ENCODE assay signal across 16 cellular contexts in the genomic region with DNA sequence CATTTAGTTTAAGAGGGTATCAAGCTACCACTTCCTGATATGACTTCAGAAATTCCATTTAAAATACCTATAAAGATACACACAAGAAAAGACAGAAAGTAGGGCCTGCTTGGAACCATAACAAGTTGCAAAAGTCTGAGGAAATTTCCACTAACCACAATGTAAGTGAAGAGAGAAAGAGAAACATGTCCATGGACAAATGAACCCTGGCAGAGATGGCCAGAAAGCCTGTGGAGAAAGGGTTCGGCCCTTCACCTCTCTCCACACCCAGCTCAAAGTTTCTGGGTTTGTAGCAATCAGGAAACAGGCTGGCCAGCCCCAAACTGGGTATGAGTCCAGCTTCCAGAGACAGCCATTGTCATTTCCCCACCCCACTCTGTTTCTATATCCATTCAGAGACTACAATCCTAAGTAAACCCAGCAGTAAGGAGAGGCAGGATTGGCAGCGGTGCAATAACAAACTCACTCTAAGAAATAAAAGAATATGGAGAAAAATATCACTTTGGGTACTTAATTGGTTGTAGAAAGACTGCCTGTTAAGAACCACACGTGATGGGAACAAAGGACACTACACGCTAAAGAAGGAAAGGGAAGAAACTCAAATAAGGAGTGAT.
DNase-seq lines count a peak whose midpoint lies in the region; ATAC-seq and TF ChIP-seq lines count a peak whose summit lies in the region.
"Had no signal": no experiment of that assay in that cellular context is flagged by ENCODE, and none has a peak within 500 bp of the region (broad histone marks: within the 10 kb centered on the region; RNA-seq: fewer than 3 reads in every experiment).

No MANE protein-coding gene starts in this region.

- no peaks in the 10 kb centered on the region for H3K9me3 ChIP-seq in CD8-positive, alpha-beta T cell (ENCODE audit: low read length)
- no peaks in the 10 kb centered on the region for H3K9me3 ChIP-seq in naive thymus-derived CD4-positive, alpha-beta T cell (ENCODE audit: control insufficient read depth in 2 of 3, low read length in 3 of 3)

- ATAC-seq in CD8-positive, alpha-beta T cell, result no peak
- no peak for ATAC-seq in activated naive CD4-positive, alpha-beta T cell treated with anti-CD3 and anti-CD28 coated beads, Interleukin-2, amount 50 U/mL, for 72 hours
- ATAC-seq in naive thymus-derived CD4-positive, alpha-beta T cell, result no peak
- ATAC-seq in esophagus mucosa, result no peak
- ATAC-seq in HG02571 (IDR thresholded peaks at IDR 0.05; ENCODE audit: unreplicated experiment), result no peak

- no peak overlapping the region for H3K4me3 ChIP-seq in CD8-positive, alpha-beta T cell (ENCODE audit: low read depth, low read length)
- H3K4me3 ChIP-seq in HL-60 (replicated peaks; ENCODE audit: insufficient read depth, low read length), result no peak overlapping the region
- H3K4me3 ChIP-seq in naive thymus-derived CD4-positive, alpha-beta T cell (ENCODE audit: low read length), result no peak overlapping the region

- no peak for TF ChIP-seq CTCF in CD8-positive, alpha-beta T cell (IDR thresholded peaks at IDR 0.05)
- no peak for TF ChIP-seq CTCF in HL-60 (IDR thresholded peaks at IDR 0.05; ENCODE audit: insufficient read depth, low read length)

- peak overlapping the region; percentile 75 for H3K27ac Mint-ChIP-seq in CD8-positive, alpha-beta T cell
- H3K27ac Mint-ChIP-seq in activated naive CD4-positive, alpha-beta T cell treated with anti-CD3 and anti-CD28 coated beads, Interleukin-2, amount 50 U/mL, for 72 hours, result peak overlapping the region; percentile 17 to 92
- H3K27ac Mint-ChIP-seq in naive thymus-derived CD4-positive, alpha-beta T cell, result peak overlapping the region in 8 of 9 donors; percentile 48 to 100 (median 81)

- POLR2A ChIA-PET in CD8-positive, alpha-beta T cell (lab: Charles Lee), result interaction anchor here (1.1 to 1.6 kb wide), 2 partner anchors 37 to 44 kb away, joined by 3 read pairs; no protein-coding TSS in a partner anchor
- POLR2A ChIA-PET in naive thymus-derived CD4-positive, alpha-beta T cell (lab: Charles Lee), result interaction anchor here (1.1 to 12.4 kb wide), 4 partner anchors 9 to 21 kb away, joined by 3 to 210 read pairs (median 6); no protein-coding TSS in a partner anchor

- peak overlapping the region; percentile 13 for H3K4me3 Mint-ChIP-seq in CD8-positive, alpha-beta T cell
- H3K4me3 Mint-ChIP-seq in naive thymus-derived CD4-positive, alpha-beta T cell, result peak overlapping the region; percentile 21 to 76 (median 56)

- peaks cover 24% of the 10 kb centered on the region for H3K36me3 Mint-ChIP-seq in CD8-positive, alpha-beta T cell
- H3K36me3 Mint-ChIP-seq in activated naive CD4-positive, alpha-beta T cell treated with anti-CD3 and anti-CD28 coated beads, Interleukin-2, amount 50 U/mL, for 72 hours, result peaks cover 19 to 48% of the 10 kb centered on the region in 2 donors
- H3K36me3 Mint-ChIP-seq in naive thymus-derived CD4-positive, alpha-beta T cell, result peaks cover 0 to 41% (median 10%) of the 10 kb centered on the region in 5 donors

- no peaks in the 10 kb centered on the region for H3K27me3 Mint-ChIP-seq in CD8-positive, alpha-beta T cell (ENCODE audit: low read depth)
- H3K27me3 Mint-ChIP-seq in naive thymus-derived CD4-positive, alpha-beta T cell, result no peaks in the 10 kb centered on the region

- CTCF ChIA-PET in CD8-positive, alpha-beta T cell (lab: Charles Lee), result interaction anchor here (1.1 to 1.3 kb wide), 4 partner anchors 44 to 72 kb away, joined by 3 to 6 read pairs (median 4); a partner anchor contains a TSS
- CTCF ChIA-PET in naive thymus-derived CD4-positive, alpha-beta T cell (lab: Charles Lee), result interaction anchor here (0.7 to 1.1 kb wide), 3 partner anchors 39 to 542 kb away, joined by 3 to 5 read pairs (median 3); a partner anchor contains a TSS

- H3K4me1 ChIP-seq in CD8-positive, alpha-beta T cell (ENCODE audit: insufficient read depth, low read length), result peaks cover 71% of the 10 kb centered on the region
- peaks cover 61 to 63% of the 10 kb centered on the region in 2 donors for H3K4me1 ChIP-seq in naive thymus-derived CD4-positive, alpha-beta T cell (ENCODE audit: control insufficient read depth in 2 of 2, insufficient read depth in 2 of 2, low read length in 2 of 2)

- no peaks in the 10 kb centered on the region for H3K36me3 ChIP-seq in CD8-positive, alpha-beta T cell (ENCODE audit: insufficient read depth, low read length)
- H3K36me3 ChIP-seq in naive thymus-derived CD4-positive, alpha-beta T cell (ENCODE audit: control insufficient read depth in 2 of 3, insufficient read depth in 3 of 3, low read length in 3 of 3), result no peaks in the 10 kb centered on the region

- H3K27me3 ChIP-seq in CD8-positive, alpha-beta T cell (ENCODE audit: insufficient read depth, low read length), result no peaks in the 10 kb centered on the region
- H3K27me3 ChIP-seq in HL-60 (ENCODE audit: insufficient read depth, poor library complexity, severe bottlenecking), result no peaks in the 10 kb centered on the region
- H3K27me3 ChIP-seq in naive thymus-derived CD4-positive, alpha-beta T cell (ENCODE audit: control insufficient read depth in 2 of 2, insufficient read depth in 2 of 2, low read length in 2 of 2), result no peaks in the 10 kb centered on the region

- DNase-seq in CD8-positive, alpha-beta T cell, result no peak
- DNase-seq in HL-60 (ENCODE audit: low read depth in 1 of 2, low spot score in 1 of 2) (no peak), cortex of kidney (lab: John Stamatoyannopoulos, UW) (no peak)
- DNase-seq in activated naive CD4-positive, alpha-beta T cell treated with anti-CD3 and anti-CD28 coated beads, Interleukin-2, amount 50 U/mL, for 72 hours (ENCODE audit: low spot score in 2 of 2), result no peak
- no peak for DNase-seq in naive thymus-derived CD4-positive, alpha-beta T cell
- DNase-seq: activated effector memory CD4-positive, alpha-beta T cell treated with Interleukin-2 at 50 U/mL for 16 hours; C1 segment of cervical spinal cord; NCI-H2081 treated with DMSO at 0.1 percent for 48 hours; NCI-H774; SHP77; stimulated activated CD4-positive, alpha-beta T cell treated with anti-CD3 and anti-CD28 coated beads, Interleukin-4, amount 100 ng/mL, for 1 hour; stimulated activated naive CD4-positive, alpha-beta T cell; WERI-Rb-1 had no signal

- H3K9me3 Mint-ChIP-seq in CD8-positive, alpha-beta T cell, result no peaks in the 10 kb centered on the region
- peaks cover 0 to 4% of the 10 kb centered on the region in 2 donors for H3K9me3 Mint-ChIP-seq in activated naive CD4-positive, alpha-beta T cell treated with anti-CD3 and anti-CD28 coated beads, Interleukin-2, amount 50 U/mL, for 72 hours
- peaks cover 0 to 6% (median 0%) of the 10 kb centered on the region in 11 donors for H3K9me3 Mint-ChIP-seq in naive thymus-derived CD4-positive, alpha-beta T cell

- no peak overlapping the region for H3K27ac ChIP-seq in CD8-positive, alpha-beta T cell (ENCODE audit: low read depth, low read length)
- H3K27ac ChIP-seq in HL-60 (replicated peaks), result peak overlapping the region; percentile 20; the same call in 1 of the 2 replicates
- peak overlapping the region; percentile 45 for H3K27ac ChIP-seq in naive thymus-derived CD4-positive, alpha-beta T cell (ENCODE audit: low read depth, low read length)
- H3K27ac ChIP-seq: epithelial cell of prostate, WERI-Rb-1 had no signal

- intact Hi-C loops in CD8-positive, alpha-beta T cell (cut with DNase I, micrococcal nuclease), result no loop called here
- intact Hi-C loops in naive thymus-derived CD4-positive, alpha-beta T cell (cut with micrococcal nuclease), result loop anchor here (1.0 to 10.0 kb wide), 3 partner anchors 11 to 271 kb away; a partner anchor contains a TSS

- peaks cover 73% of the 10 kb centered on the region for H3K4me1 Mint-ChIP-seq in CD8-positive, alpha-beta T cell (ENCODE audit: low read depth)
- peaks cover 60 to 91% (median 79%) of the 10 kb centered on the region in 7 donors for H3K4me1 Mint-ChIP-seq in naive thymus-derived CD4-positive, alpha-beta T cell

Comparison
In these comparisons a context has a peak if more than half of its experiments do, and no peak if none do; other contexts are left out.
1. intact Hi-C loops: an anchor here in naive thymus-derived CD4-positive, alpha-beta T cell (1.0 to 10.0 kb wide); none called in CD8-positive, alpha-beta T cell.